10 cellular contexts compared by ENCODE assay signal in the genomic region with DNA sequence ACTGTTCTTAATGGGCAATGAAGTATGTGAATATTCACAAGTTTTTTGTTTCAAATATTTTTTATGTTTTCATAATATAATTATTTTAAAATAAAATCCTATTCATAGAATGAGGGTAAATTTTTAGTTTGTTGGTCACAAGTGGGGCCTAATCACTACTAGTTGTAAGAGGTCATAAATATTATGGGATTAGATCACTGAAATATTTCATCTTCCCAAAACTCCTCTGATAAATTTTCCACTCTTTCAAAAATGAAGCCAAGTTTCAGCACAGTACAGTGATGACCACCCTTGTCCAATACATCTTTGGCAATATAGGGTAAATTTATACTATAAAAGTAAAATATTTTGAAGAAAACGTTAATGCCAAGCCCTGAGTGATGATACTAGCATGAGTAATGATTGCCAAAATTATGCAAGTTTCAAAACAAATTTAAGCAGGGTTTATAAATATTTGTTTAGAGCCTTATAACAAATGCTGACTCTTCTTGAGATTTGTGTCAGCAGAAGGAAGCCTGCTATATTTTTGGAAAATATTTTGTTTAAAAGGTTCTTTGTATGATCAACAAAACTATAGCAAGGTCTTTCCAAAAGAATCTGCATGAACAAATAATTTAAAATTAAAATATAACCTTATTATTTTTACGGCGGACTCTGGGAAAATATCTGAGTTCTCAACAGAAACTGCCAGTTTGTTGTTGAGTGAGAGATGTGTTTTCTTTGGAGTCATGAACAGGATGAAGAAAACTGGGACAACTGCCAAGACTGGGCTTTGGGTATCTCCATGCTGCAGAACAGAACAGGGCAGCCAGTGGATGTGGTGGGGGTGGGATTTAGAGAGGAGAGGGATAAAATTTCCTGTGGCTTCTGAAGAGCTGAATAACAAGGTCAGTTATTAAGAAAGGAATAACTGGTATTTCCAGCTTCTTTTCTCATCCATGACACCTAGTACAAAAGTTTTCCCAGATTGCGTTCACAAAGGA. TPM values are rescaled to one million over a fixed set of nuclear protein-coding genes. Genes with fewer than 3 reads are reported as not detected.
DNase-seq lines count a peak whose midpoint lies in the region; ATAC-seq and TF ChIP-seq lines count a peak whose summit lies in the region.
"Had no signal": no experiment of that assay in that cellular context is flagged by ENCODE, and none has a peak within 500 bp of the region (broad histone marks: within the 10 kb centered on the region; RNA-seq: fewer than 3 reads in every experiment).

No MANE protein-coding gene starts in this region.

- no peak overlapping the region for H3K4me3 Mint-ChIP-seq in progenitor cell of endocrine pancreas (ENCODE audit: low read depth)
- H3K4me3 Mint-ChIP-seq: activated CD4-positive, alpha-beta memory T cell treated with anti-CD3 and anti-CD28 coated beads, Interleukin-2, amount 10 ng/mL, durations not matched to agents 7 days and 5 days had no signal

- no peak for ATAC-seq in GM18505 (IDR thresholded peaks at IDR 0.05; ENCODE audit: unreplicated experiment)
- ATAC-seq: upper lobe of right lung had no signal

- peak overlapping the region; percentile 13 for H3K4me2 ChIP-seq in GM23248 (ENCODE audit: unreplicated experiment)
- H3K4me2 ChIP-seq in fibroblast of lung (ENCODE audit: extremely low read depth, insufficient read depth, low read length), result no peak overlapping the region

- intact Hi-C loops in ovary (cut with DNase I), result loop anchor here in 1 of 4 donors (2.0 kb wide), 1 partner anchor 83 kb away; no protein-coding TSS in a partner anchor

- H3K27me3 Mint-ChIP-seq in progenitor cell of endocrine pancreas, result no peaks in the 10 kb centered on the region

- H3K9me3 ChIP-seq in GM23248 (ENCODE audit: low read depth) (no peaks in the 10 kb centered on the region), fibroblast of lung (ENCODE audit: control insufficient read depth, insufficient read depth, low read depth, low read length) (no peaks in the 10 kb centered on the region), ovary (no peaks in the 10 kb centered on the region)
- H3K9me3 ChIP-seq: upper lobe of right lung had no signal

- H3K36me3 Mint-ChIP-seq in progenitor cell of endocrine pancreas (ENCODE audit: insufficient read depth), result no peaks in the 10 kb centered on the region

- H4K20me1 ChIP-seq in GM23248 (ENCODE audit: insufficient read depth), result no peaks in the 10 kb centered on the region
- no peaks in the 10 kb centered on the region for H4K20me1 ChIP-seq in fibroblast of lung (ENCODE audit: control insufficient read depth, extremely low read depth, insufficient read depth, low read length)

- peaks cover 10% of the 10 kb centered on the region for H3K4me1 Mint-ChIP-seq in progenitor cell of endocrine pancreas (ENCODE audit: low read depth)
- H3K4me1 Mint-ChIP-seq: activated CD4-positive, alpha-beta memory T cell treated with anti-CD3 and anti-CD28 coated beads, Interleukin-2, amount 10 ng/mL, durations not matched to agents 7 days and 5 days had no signal

- H3F3A ChIP-seq in GM23248 (ENCODE audit: insufficient read depth), result no peaks in the 10 kb centered on the region

- H3K79me2 ChIP-seq in GM23248 (ENCODE audit: insufficient read depth) (no peaks in the 10 kb centered on the region), fibroblast of lung (ENCODE audit: control insufficient read depth, insufficient read depth, low read length) (no peaks in the 10 kb centered on the region)

- TF ChIP-seq EP300 in ovary (IDR thresholded peaks at IDR 0.05), result no peak

- no peak for TF ChIP-seq CTCF in fibroblast of lung (conservative IDR thresholded peaks at IDR 0.05 in 1 of 2, IDR thresholded peaks at IDR 0.05 in 1 of 2; ENCODE audit: low read depth in 1 of 2, low read length in 2 of 2)
- no peak for TF ChIP-seq CTCF in ovary (IDR thresholded peaks at IDR 0.05)
- no peak for TF ChIP-seq CTCF in progenitor cell of endocrine pancreas (IDR thresholded peaks at IDR 0.05; ENCODE audit: unreplicated experiment)

- H2AFZ ChIP-seq in GM23248 (no peak overlapping the region), fibroblast of lung (ENCODE audit: low read length) (no peak overlapping the region)

- H3K4me3 ChIP-seq in GM23248 (no peak overlapping the region), fibroblast of lung (replicated peaks in 1 of 4; ENCODE audit: control extremely low read depth in 1 of 4, insufficient read depth in 1 of 4, low read depth in 3 of 4, low read length in 4 of 4) (no peak overlapping the region), ovary (no peak overlapping the region)
- H3K4me3 ChIP-seq: upper lobe of right lung had no signal

- H3K4me1 ChIP-seq in GM23248 (ENCODE audit: insufficient read depth) (peaks cover 32% of the 10 kb centered on the region), fibroblast of lung (ENCODE audit: control insufficient read depth, extremely low read depth, insufficient read depth, low read length) (peaks cover 2% of the 10 kb centered on the region), ovary (ENCODE audit: insufficient read depth) (peaks cover 3% of the 10 kb centered on the region)

- H3K27ac Mint-ChIP-seq in progenitor cell of endocrine pancreas, result no peak overlapping the region
- H3K27ac Mint-ChIP-seq: activated CD4-positive, alpha-beta memory T cell treated with anti-CD3 and anti-CD28 coated beads, Interleukin-2, amount 10 ng/mL, durations not matched to agents 7 days and 5 days had no signal

- no peak for TF ChIP-seq POLR2A in ovary (IDR thresholded peaks at IDR 0.05)
- no peak for TF ChIP-seq POLR2A in GM18505 (IDR thresholded peaks at IDR 0.05; ENCODE audit: borderline replicate concordance, extremely low read depth, insufficient read depth, insufficient read length)

- H3K27ac ChIP-seq in GM23248, result no peak overlapping the region
- no peak overlapping the region for H3K27ac ChIP-seq in fibroblast of lung (ENCODE audit: insufficient read depth, low read length)
- H3K27ac ChIP-seq in ovary, result no peak overlapping the region
- H3K27ac ChIP-seq: upper lobe of right lung had no signal

- no peaks in the 10 kb centered on the region for H3K9me3 Mint-ChIP-seq in progenitor cell of endocrine pancreas (ENCODE audit: low read depth)
- H3K9me3 Mint-ChIP-seq: activated CD4-positive, alpha-beta memory T cell treated with anti-CD3 and anti-CD28 coated beads, Interleukin-2, amount 10 ng/mL, durations not matched to agents 7 days and 5 days had no signal

- DNase-seq in GM23248 (peak; percentile 49), NCI-H510A treated with DMSO at 0.1 percent for 48 hours (lab: John Stamatoyannopoulos, UW) (peak; percentile 59), fibroblast of lung (ENCODE audit: low read depth in 2 of 2) (peak; percentile 79 to 83), ovary (peak in 4 of 5 donors; percentile 40 to 65 (median 44)), SKM-1 treated with dmso at 0.1 percent for 144 hours (lab: John Stamatoyannopoulos, UW; ENCODE audit: unreplicated experiment) (no peak), SIG-M5 treated with dmso at 0.1 percent for 504 hours (lab: John Stamatoyannopoulos, UW; ENCODE audit: unreplicated experiment) (no peak), progenitor cell of endocrine pancreas (ENCODE audit: low spot score, unreplicated experiment) (no peak)
- DNase-seq: activated CD4-positive, alpha-beta memory T cell treated with anti-CD3 and anti-CD28 coated beads, Interleukin-2, amount 10 ng/mL, durations not matched to agents 7 days and 5 days; upper lobe of right lung had no signal

- no peaks in the 10 kb centered on the region for H3K9me2 ChIP-seq in GM23248 (ENCODE audit: insufficient read depth)

- 73 to 76% methylated on average over 4 of the region's 4 CpGs for WGBS in GM23248 (ENCODE audit: low coverage in 1 of 2, low lambda C conversion rate in 2 of 2, missing lambda C conversion rate in 2 of 2), 2 experiments
- 2 to 19% (median 5%) methylated on average over 4 of the region's 4 CpGs for WGBS in ovary, 3 donors

- H3K9ac ChIP-seq in GM23248 (no peak overlapping the region), fibroblast of lung (ENCODE audit: insufficient read depth, low read length) (no peak overlapping the region)

- H3K27me3 ChIP-seq in GM23248 (replicated peaks; ENCODE audit: insufficient read depth) (no peaks in the 10 kb centered on the region), fibroblast of lung (ENCODE audit: control insufficient read depth, insufficient read depth, low read length) (no peaks in the 10 kb centered on the region), ovary (no peaks in the 10 kb centered on the region)
- H3K27me3 ChIP-seq: upper lobe of right lung had no signal

- H3K36me3 ChIP-seq in GM23248 (ENCODE audit: low read depth) (no peaks in the 10 kb centered on the region), fibroblast of lung (ENCODE audit: control insufficient read depth, insufficient read depth, low read length) (no peaks in the 10 kb centered on the region), ovary (no peaks in the 10 kb centered on the region)
- H3K36me3 ChIP-seq: upper lobe of right lung had no signal

- in situ Hi-C loops in GM23248 (cut with MboI), result loop anchor here (5.0 kb wide), 1 partner anchor 82 kb away; no protein-coding TSS in a partner anchor

RNA-seq across cellular contexts. Expression of gene TM4SF1, which starts 17.9 kb away (rescaled TPM):
- 7.2 and 10.5 TPM in 2 replicates for total RNA-seq in GM23248 (2014; rRNA removed; shearing (Covaris generic))
- polyA plus RNA-seq in GM23248 (2016; fragmentation: Nextera tagmentation; extraction: Ambion mirVana), result 10.7 and 12.4 TPM in 2 replicates
- total RNA-seq in fibroblast of lung, result 46.0 and 423 TPM in 2 replicates
- polyA plus RNA-seq in fibroblast of lung, result 301 and 353 TPM in 2 replicates
- 158 and 193 TPM in 2 replicates for polyA plus RNA-seq in fibroblast of lung (2012)
- polyA minus RNA-seq in fibroblast of lung (ENCODE audit: low replicate concordance), result 73.5 and 103 TPM in 2 replicates
- total RNA-seq in ovary, result 100 to 1,000 TPM in 1 of 7 donors, 10 to 100 TPM in 6; 35.6 to 207 (median 54.9) TPM
- 100 to 1,000 TPM; 103 to 184 TPM for polyA plus RNA-seq in ovary
- total RNA-seq in progenitor cell of endocrine pancreas, result 2.1 and 2.3 TPM in 2 replicates
- total RNA-seq: activated CD4-positive, alpha-beta memory T cell treated with anti-CD3 and anti-CD28 coated beads, Interleukin-2, amount 10 ng/mL, durations not matched to agents 7 days and 5 days had no signal

Comparison
In these comparisons a context has a peak if more than half of its experiments do, and no peak if none do; other contexts are left out.
1. DNase-seq: peak in GM23248 (single experiment), NCI-H510A treated with DMSO at 0.1 percent for 48 hours (single experiment), fibroblast of lung (2 of 2) and ovary (4 of 5); none in SKM-1 treated with dmso at 0.1 percent for 144 hours (single experiment), SIG-M5 treated with dmso at 0.1 percent for 504 hours (single experiment) and progenitor cell of endocrine pancreas (single experiment).